ENCODE assay signal across 11 cellular contexts in genomic region chr9:127865645-127866464, GRCh38. TPM values are rescaled to one million over a fixed set of nuclear protein-coding genes. Genes with fewer than 3 reads are reported as not detected.
DNase-seq lines count a peak whose midpoint lies in the region; ATAC-seq and TF ChIP-seq lines count a peak whose summit lies in the region.
"Had no signal": no experiment of that assay in that cellular context is flagged by ENCODE, and none has a peak within 500 bp of the region (broad histone marks: within the 10 kb centered on the region; RNA-seq: fewer than 3 reads in every experiment).

No MANE protein-coding gene starts in this region.

- DNase-seq in activated CD4-positive, alpha-beta T cell treated with anti-CD3 and anti-CD28 coated beads for 48 hours = peak; percentile 61
- DNase-seq in activated CD4-positive, alpha-beta T cell treated with anti-CD3 and anti-CD28 coated beads, Interleukin-2, amount 50 U/mL, for 1 hour = no peak
- DNase-seq in HL-60 (ENCODE audit: low read depth in 1 of 2, low spot score in 1 of 2) (no peak), GDM1 (lab: John Stamatoyannopoulos, UW) (no peak), suprapubic skin (ENCODE audit: low spot score in 2 of 2) (no peak)
- no peak for DNase-seq in activated T-helper 1 cell treated with anti-CD3 and anti-CD28 coated beads, Interleukin-12 subunit alpha, Interleukin-12 subunit beta, Interleukin-2, Interleukin-4 antibody, amounts not matched to agents 30 ng/mL and 10 ng/mL and 1 ng/mL, durations not matched to agents 14 hours and 24 hours and 36 hours (ENCODE audit: low spot score)
- DNase-seq: cerebellar nuclear complex, NCI-H748 treated with DMSO at 0.1 percent for 48 hours had no signal

- 73% methylated on average over 19 of the region's 19 CpGs for WGBS in suprapubic skin

- H3K27me3 ChIP-seq in HL-60 (ENCODE audit: insufficient read depth, poor library complexity, severe bottlenecking) (no peaks in the 10 kb centered on the region), suprapubic skin (no peaks in the 10 kb centered on the region)
- H3K27me3 ChIP-seq: neutrophil had no signal

- H3K4me1 ChIP-seq in suprapubic skin = peaks cover 16% of the 10 kb centered on the region

- no peaks in the 10 kb centered on the region for H3K9me3 ChIP-seq in suprapubic skin
- H3K9me3 ChIP-seq: neutrophil had no signal

- peaks cover 4% of the 10 kb centered on the region for H3K36me3 Mint-ChIP-seq in activated T-helper 1 cell treated with anti-CD3 and anti-CD28 coated beads, Interleukin-12 subunit alpha, Interleukin-12 subunit beta, Interleukin-2, Interleukin-4 antibody, amounts not matched to agents 30 ng/mL and 10 ng/mL and 1 ng/mL, durations not matched to agents 14 hours and 24 hours and 36 hours (ENCODE audit: low read depth)
- H3K36me3 Mint-ChIP-seq in nephron (ENCODE audit: low read depth) = peaks cover 10% of the 10 kb centered on the region

- TF ChIP-seq EP300 in suprapubic skin (IDR thresholded peaks at IDR 0.05) = no peak

- H3K4me3 ChIP-seq in HL-60 (replicated peaks; ENCODE audit: insufficient read depth, low read length) = no peak overlapping the region
- H3K4me3 ChIP-seq in suprapubic skin = no peak overlapping the region

- no peak for ATAC-seq in HG03469 (IDR thresholded peaks at IDR 0.05; ENCODE audit: unreplicated experiment)

- intact Hi-C loops in activated T-helper 1 cell treated with anti-CD3 and anti-CD28 coated beads, Interleukin-12 subunit alpha, Interleukin-12 subunit beta, Interleukin-2, Interleukin-4 antibody, amounts not matched to agents 30 ng/mL and 10 ng/mL and 1 ng/mL, durations not matched to agents 14 hours and 24 hours and 36 hours (cut with micrococcal nuclease) = no loop called here

- no peak for TF ChIP-seq POLR2A in suprapubic skin (IDR thresholded peaks at IDR 0.05)

- H3K9me3 Mint-ChIP-seq in activated T-helper 1 cell treated with anti-CD3 and anti-CD28 coated beads, Interleukin-12 subunit alpha, Interleukin-12 subunit beta, Interleukin-2, Interleukin-4 antibody, amounts not matched to agents 30 ng/mL and 10 ng/mL and 1 ng/mL, durations not matched to agents 14 hours and 24 hours and 36 hours = no peaks in the 10 kb centered on the region
- H3K9me3 Mint-ChIP-seq in nephron = no peaks in the 10 kb centered on the region

- peaks cover 18% of the 10 kb centered on the region for H3K36me3 ChIP-seq in suprapubic skin
- H3K36me3 ChIP-seq: neutrophil had no signal

- no peak overlapping the region for H3K4me3 Mint-ChIP-seq in activated T-helper 1 cell treated with anti-CD3 and anti-CD28 coated beads, Interleukin-12 subunit alpha, Interleukin-12 subunit beta, Interleukin-2, Interleukin-4 antibody, amounts not matched to agents 30 ng/mL and 10 ng/mL and 1 ng/mL, durations not matched to agents 14 hours and 24 hours and 36 hours
- H3K4me3 Mint-ChIP-seq in nephron = no peak overlapping the region

- peaks cover 27% of the 10 kb centered on the region for H3K4me1 Mint-ChIP-seq in activated T-helper 1 cell treated with anti-CD3 and anti-CD28 coated beads, Interleukin-12 subunit alpha, Interleukin-12 subunit beta, Interleukin-2, Interleukin-4 antibody, amounts not matched to agents 30 ng/mL and 10 ng/mL and 1 ng/mL, durations not matched to agents 14 hours and 24 hours and 36 hours (ENCODE audit: low read depth)
- peaks cover 18% of the 10 kb centered on the region for H3K4me1 Mint-ChIP-seq in nephron

- peak overlapping the region; percentile 59 for H3K27ac Mint-ChIP-seq in activated T-helper 1 cell treated with anti-CD3 and anti-CD28 coated beads, Interleukin-12 subunit alpha, Interleukin-12 subunit beta, Interleukin-2, Interleukin-4 antibody, amounts not matched to agents 30 ng/mL and 10 ng/mL and 1 ng/mL, durations not matched to agents 14 hours and 24 hours and 36 hours
- H3K27ac Mint-ChIP-seq in nephron = peak overlapping the region; percentile 0 to 29 (median 2)

- no peaks in the 10 kb centered on the region for H3K27me3 Mint-ChIP-seq in activated T-helper 1 cell treated with anti-CD3 and anti-CD28 coated beads, Interleukin-12 subunit alpha, Interleukin-12 subunit beta, Interleukin-2, Interleukin-4 antibody, amounts not matched to agents 30 ng/mL and 10 ng/mL and 1 ng/mL, durations not matched to agents 14 hours and 24 hours and 36 hours (ENCODE audit: insufficient read depth)
- peaks cover 5% of the 10 kb centered on the region for H3K27me3 Mint-ChIP-seq in nephron (ENCODE audit: low read depth)

- TF ChIP-seq CTCF in HL-60 (IDR thresholded peaks at IDR 0.05; ENCODE audit: insufficient read depth, low read length) = no peak
- no peak for TF ChIP-seq CTCF in nephron (IDR thresholded peaks at IDR 0.05; ENCODE audit: unreplicated experiment in 3 of 3)
- no peak for TF ChIP-seq CTCF in suprapubic skin (IDR thresholded peaks at IDR 0.05)

- H3K27ac ChIP-seq in HL-60 (replicated peaks) (peak overlapping the region; percentile 95; the same call in 1 of the 2 replicates), suprapubic skin (no peak overlapping the region)
- H3K27ac ChIP-seq: neutrophil had no signal

RNA-seq across cellular contexts. Expression of gene ENG, which starts 11.4 kb away (rescaled TPM):
- total RNA-seq in activated T-helper 1 cell treated with anti-CD3 and anti-CD28 coated beads, Interleukin-12 subunit alpha, Interleukin-12 subunit beta, Interleukin-2, Interleukin-4 antibody, amounts not matched to agents 30 ng/mL and 10 ng/mL and 1 ng/mL, durations not matched to agents 14 hours and 24 hours and 36 hours = 32.2 and 33.0 TPM in 2 replicates
- total RNA-seq in suprapubic skin = 10 to 100 TPM; 17.2 to 38.7 (median 31.2) TPM

RNA-seq across cellular contexts. Expression of gene AK1, which starts 11.6 kb away (rescaled TPM):
- total RNA-seq in activated T-helper 1 cell treated with anti-CD3 and anti-CD28 coated beads, Interleukin-12 subunit alpha, Interleukin-12 subunit beta, Interleukin-2, Interleukin-4 antibody, amounts not matched to agents 30 ng/mL and 10 ng/mL and 1 ng/mL, durations not matched to agents 14 hours and 24 hours and 36 hours = 17.2 and 20.8 TPM in 2 replicates
- 10 to 100 TPM; 22.6 to 36.0 (median 26.0) TPM for total RNA-seq in suprapubic skin

RNA-seq across cellular contexts. Expression of gene ST6GALNAC6, which starts 33.5 kb away (rescaled TPM):
- 60.6 and 62.4 TPM in 2 replicates for total RNA-seq in activated T-helper 1 cell treated with anti-CD3 and anti-CD28 coated beads, Interleukin-12 subunit alpha, Interleukin-12 subunit beta, Interleukin-2, Interleukin-4 antibody, amounts not matched to agents 30 ng/mL and 10 ng/mL and 1 ng/mL, durations not matched to agents 14 hours and 24 hours and 36 hours
- total RNA-seq in suprapubic skin = 10 to 100 TPM; 41.6 to 50.5 (median 47.0) TPM

RNA-seq across cellular contexts. Expression of gene ST6GALNAC4, which starts 51.0 kb away (rescaled TPM):
- 30.8 and 31.6 TPM in 2 replicates for total RNA-seq in activated T-helper 1 cell treated with anti-CD3 and anti-CD28 coated beads, Interleukin-12 subunit alpha, Interleukin-12 subunit beta, Interleukin-2, Interleukin-4 antibody, amounts not matched to agents 30 ng/mL and 10 ng/mL and 1 ng/mL, durations not matched to agents 14 hours and 24 hours and 36 hours
- total RNA-seq in suprapubic skin = 10 to 100 TPM; 14.6 to 25.2 (median 20.2) TPM
